15 cellular contexts compared by ENCODE assay signal in the genomic region with DNA sequence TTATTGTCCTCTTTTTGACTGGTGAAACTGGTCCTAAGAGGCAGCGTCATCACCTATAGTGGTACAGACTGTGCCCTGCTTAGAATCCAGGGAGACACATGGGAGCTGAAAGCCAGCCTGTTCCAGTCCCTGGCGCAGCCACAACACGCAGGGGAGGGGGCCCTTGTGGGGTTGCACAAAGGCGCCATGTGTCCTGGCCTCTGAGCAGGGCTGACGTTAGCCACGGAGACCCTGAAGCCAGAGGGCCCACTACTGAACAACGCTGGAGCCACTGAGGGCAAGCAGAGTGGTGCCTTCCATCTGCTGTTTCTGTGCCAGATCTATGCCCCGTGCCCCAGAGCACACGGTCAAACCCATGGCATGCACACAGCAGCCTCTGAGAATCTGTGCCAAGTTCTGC.
"Had no signal": no experiment of that assay in that cellular context is flagged by ENCODE, and none has a peak within 500 bp of the region (broad histone marks: within the 10 kb centered on the region; RNA-seq: fewer than 3 reads in every experiment).

No MANE protein-coding gene starts in this region.

- H3K4me1 ChIP-seq: breast epithelium had no signal

- DNase-seq: activated CD4-positive, CD25-positive, alpha-beta regulatory T cell; activated effector memory CD4-positive, alpha-beta T cell treated with Interleukin-2 at 50 U/mL for 16 hours; activated T-cell treated with anti-CD3 and anti-CD28 coated beads, Interleukin-2, amount 50 U/mL, for 1 hour; foreskin fibroblast; stimulated activated CD4-positive, alpha-beta T cell treated with anti-CD3 and anti-CD28 coated beads, Interleukin-2, amount 100 ng/mL, for 48 hours; stimulated activated CD8-positive, alpha-beta memory T cell treated with anti-CD3 and anti-CD28 coated beads, Interleukin-4, amount 100 ng/mL, for 48 hours; stimulated activated naive CD8-positive, alpha-beta T cell treated with anti-CD3 and anti-CD28 coated beads, Interleukin-15, Interleukin-2, amounts not matched to agents 100 U/mL and 50 U/mL, for 24 hours had no signal

- H3K4me3 ChIP-seq: breast epithelium, esophagus muscularis mucosa, heart left ventricle had no signal

- H3K36me3 ChIP-seq: breast epithelium, esophagus muscularis mucosa, heart left ventricle had no signal

- H3K4me3 Mint-ChIP-seq: activated naive CD4-positive, alpha-beta T cell treated with anti-CD3 and anti-CD28 coated beads, Interleukin-2, amount 50 U/mL, for 24 hours; neural crest cell; T-helper 1 cell treated with Interleukin-12 subunit alpha and Interleukin-12 subunit beta and Interleukin-4 antibody, amounts not matched to agents 30 μg/mL and 1 μg/mL, for 36 hours had no signal

- H3K27me3 Mint-ChIP-seq: activated naive CD4-positive, alpha-beta T cell treated with anti-CD3 and anti-CD28 coated beads, Interleukin-2, amount 50 U/mL, for 24 hours had no signal

- H3K27ac ChIP-seq: breast epithelium had no signal

- H3K27me3 ChIP-seq: breast epithelium, esophagus muscularis mucosa, heart left ventricle had no signal

- ATAC-seq: SK-N-SH treated with all-trans-retinoic acid at 6 μM for 48 hours; stimulated activated naive CD8-positive, alpha-beta T cell treated with anti-CD3 and anti-CD28 coated beads, Interleukin-15, Interleukin-2, amounts not matched to agents 100 U/mL and 50 U/mL, for 24 hours had no signal

- H3K4me1 Mint-ChIP-seq: activated naive CD4-positive, alpha-beta T cell treated with anti-CD3 and anti-CD28 coated beads, Interleukin-2, amount 50 U/mL, for 24 hours; neural crest cell had no signal

- H3K27ac Mint-ChIP-seq: activated naive CD4-positive, alpha-beta T cell treated with anti-CD3 and anti-CD28 coated beads, Interleukin-2, amount 50 U/mL, for 24 hours; progenitor cell of endocrine pancreas; T-helper 1 cell treated with Interleukin-12 subunit alpha and Interleukin-12 subunit beta and Interleukin-4 antibody, amounts not matched to agents 30 μg/mL and 1 μg/mL, for 36 hours had no signal

- H3K36me3 Mint-ChIP-seq: activated naive CD4-positive, alpha-beta T cell treated with anti-CD3 and anti-CD28 coated beads, Interleukin-2, amount 50 U/mL, for 24 hours had no signal
